16 cellular contexts compared by ENCODE assay signal in genomic region chr15:77018796-77019475, GRCh38. TPM values are rescaled to one million over a fixed set of nuclear protein-coding genes. Genes with fewer than 3 reads are reported as not detected.
DNase-seq lines count a peak whose midpoint lies in the region; ATAC-seq lines count a peak whose summit lies in the region.
"Had no signal": no experiment of that assay in that cellular context is flagged by ENCODE, and none has a peak within 500 bp of the region (broad histone marks: within the 10 kb centered on the region; RNA-seq: fewer than 3 reads in every experiment).

No MANE protein-coding gene starts in this region.

- no peak for DNase-seq in T-helper 1 cell
- peak in 1 of 5 donors; percentile 42 for DNase-seq in CD8-positive, alpha-beta memory T cell
- DNase-seq in activated naive CD4-positive, alpha-beta T cell treated with anti-CD3 and anti-CD28 coated beads, Interleukin-2, amount 50 U/mL, for 72 hours (ENCODE audit: low spot score in 2 of 2): no peak
- peak in 2 of 10 donors; percentile 2 to 60 for DNase-seq in naive thymus-derived CD8-positive, alpha-beta T cell
- no peak for DNase-seq in NCI-H2196 (lab: John Stamatoyannopoulos, UW; ENCODE audit: unreplicated experiment)
- no peak for DNase-seq in DMS53 (lab: John Stamatoyannopoulos, UW)
- no peak for DNase-seq in superior temporal gyrus (ENCODE audit: extremely low spot score)
- DNase-seq: EL, head of caudate nucleus, occipital lobe, sigmoid colon, SJCRH30 had no signal

- H3K9me3 ChIP-seq in CD8-positive, alpha-beta memory T cell (ENCODE audit: low read length): no peaks in the 10 kb centered on the region
- H3K9me3 ChIP-seq: sigmoid colon, SJCRH30, tibial artery had no signal

- H3K4me1 ChIP-seq in CD8-positive, alpha-beta memory T cell (ENCODE audit: insufficient read depth, low read length): peaks cover 100% of the 10 kb centered on the region
- H3K4me1 ChIP-seq: sigmoid colon had no signal

- H3K4me3 ChIP-seq in CD8-positive, alpha-beta memory T cell (ENCODE audit: low read length): no peak overlapping the region
- H3K4me3 ChIP-seq: sigmoid colon, SJCRH30, tibial artery had no signal

- no peaks in the 10 kb centered on the region for H3K27me3 Mint-ChIP-seq in T-helper 1 cell treated with Interleukin-12 subunit alpha and Interleukin-12 subunit beta and Interleukin-4 antibody, amounts not matched to agents 30 μg/mL and 1 μg/mL, for 36 hours (ENCODE audit: low read depth)
- peaks cover 0 to 2% of the 10 kb centered on the region in 2 donors for H3K27me3 Mint-ChIP-seq in CD8-positive, alpha-beta memory T cell
- H3K27me3 Mint-ChIP-seq in naive thymus-derived CD8-positive, alpha-beta T cell: no peaks in the 10 kb centered on the region

- no peak overlapping the region for H3K27ac ChIP-seq in CD8-positive, alpha-beta memory T cell (ENCODE audit: low read depth, low read length)
- H3K27ac ChIP-seq: 22Rv1, sigmoid colon, SJCRH30, tibial artery had no signal

- POLR2A ChIA-PET in CD8-positive, alpha-beta memory T cell (lab: Charles Lee): interaction anchor here (0.5 to 0.6 kb wide), 2 partner anchors 33 to 77 kb away, joined by 3 to 4 read pairs; no protein-coding TSS in a partner anchor
- POLR2A ChIA-PET in naive thymus-derived CD8-positive, alpha-beta T cell (lab: Charles Lee): interaction anchor here (1.2 to 6.7 kb wide), 3 partner anchors 12 to 24 kb away, joined by 4 to 72 read pairs (median 34); partner anchors contain the start of gene PSTPIP1

- no peaks in the 10 kb centered on the region for H3K27me3 ChIP-seq in CD8-positive, alpha-beta memory T cell (ENCODE audit: insufficient read depth, low read length, poor library complexity, severe bottlenecking)
- H3K27me3 ChIP-seq: sigmoid colon, SJCRH30 had no signal

- CTCF ChIA-PET in CD8-positive, alpha-beta memory T cell (lab: Charles Lee): interaction anchor here (1.2 to 3.7 kb wide), 5 partner anchors 23 to 46 kb away, joined by 3 to 17 read pairs (median 11); partner anchors contain the start of gene PSTPIP1

- H3K36me3 Mint-ChIP-seq in T-helper 1 cell treated with Interleukin-12 subunit alpha and Interleukin-12 subunit beta and Interleukin-4 antibody, amounts not matched to agents 30 μg/mL and 1 μg/mL, for 36 hours (ENCODE audit: low read depth): peaks cover 49% of the 10 kb centered on the region
- peaks cover 7 to 57% (median 12%) of the 10 kb centered on the region in 3 donors for H3K36me3 Mint-ChIP-seq in CD8-positive, alpha-beta memory T cell
- H3K36me3 Mint-ChIP-seq in activated naive CD4-positive, alpha-beta T cell treated with anti-CD3 and anti-CD28 coated beads, Interleukin-2, amount 50 U/mL, for 72 hours: peaks cover 5 to 29% of the 10 kb centered on the region in 2 donors
- H3K36me3 Mint-ChIP-seq in naive thymus-derived CD8-positive, alpha-beta T cell: peaks cover 0 to 21% (median 0%) of the 10 kb centered on the region in 3 donors

- no peaks in the 10 kb centered on the region for H3K9me3 Mint-ChIP-seq in T-helper 1 cell treated with Interleukin-12 subunit alpha and Interleukin-12 subunit beta and Interleukin-4 antibody, amounts not matched to agents 30 μg/mL and 1 μg/mL, for 36 hours
- H3K9me3 Mint-ChIP-seq in CD8-positive, alpha-beta memory T cell: no peaks in the 10 kb centered on the region
- H3K9me3 Mint-ChIP-seq in activated naive CD4-positive, alpha-beta T cell treated with anti-CD3 and anti-CD28 coated beads, Interleukin-2, amount 50 U/mL, for 72 hours: no peaks in the 10 kb centered on the region
- no peaks in the 10 kb centered on the region for H3K9me3 Mint-ChIP-seq in naive thymus-derived CD8-positive, alpha-beta T cell

- no peak for ATAC-seq in activated naive CD4-positive, alpha-beta T cell treated with anti-CD3 and anti-CD28 coated beads, Interleukin-2, amount 50 U/mL, for 72 hours
- ATAC-seq in naive thymus-derived CD8-positive, alpha-beta T cell: no peak

- peak overlapping the region; percentile 93 for H3K27ac Mint-ChIP-seq in T-helper 1 cell treated with Interleukin-12 subunit alpha and Interleukin-12 subunit beta and Interleukin-4 antibody, amounts not matched to agents 30 μg/mL and 1 μg/mL, for 36 hours
- H3K27ac Mint-ChIP-seq in CD8-positive, alpha-beta memory T cell: peak overlapping the region; percentile 82 to 100 (median 97)
- H3K27ac Mint-ChIP-seq in activated naive CD4-positive, alpha-beta T cell treated with anti-CD3 and anti-CD28 coated beads, Interleukin-2, amount 50 U/mL, for 72 hours: peak overlapping the region; percentile 80 to 93
- H3K27ac Mint-ChIP-seq in naive thymus-derived CD8-positive, alpha-beta T cell: peak overlapping the region; percentile 40 to 99 (median 90)

- peaks cover 82% of the 10 kb centered on the region for H3K4me1 Mint-ChIP-seq in T-helper 1 cell treated with Interleukin-12 subunit alpha and Interleukin-12 subunit beta and Interleukin-4 antibody, amounts not matched to agents 30 μg/mL and 1 μg/mL, for 36 hours (ENCODE audit: low read depth)
- H3K4me1 Mint-ChIP-seq in CD8-positive, alpha-beta memory T cell: peaks cover 94 to 100% (median 99%) of the 10 kb centered on the region in 3 donors
- peaks cover 46 to 99% (median 93%) of the 10 kb centered on the region in 4 donors for H3K4me1 Mint-ChIP-seq in naive thymus-derived CD8-positive, alpha-beta T cell

- no peak overlapping the region for H3K4me3 Mint-ChIP-seq in T-helper 1 cell treated with Interleukin-12 subunit alpha and Interleukin-12 subunit beta and Interleukin-4 antibody, amounts not matched to agents 30 μg/mL and 1 μg/mL, for 36 hours
- H3K4me3 Mint-ChIP-seq in CD8-positive, alpha-beta memory T cell: peak overlapping the region in 6 of 7 donors; percentile 15 to 70 (median 58)
- peak overlapping the region in 4 of 10 donors; percentile 18 to 61 (median 26) for H3K4me3 Mint-ChIP-seq in naive thymus-derived CD8-positive, alpha-beta T cell

- peaks cover 10% of the 10 kb centered on the region for H3K36me3 ChIP-seq in CD8-positive, alpha-beta memory T cell (ENCODE audit: insufficient read depth, low read length)
- H3K36me3 ChIP-seq: sigmoid colon, SJCRH30, tibial artery had no signal

RNA-seq across cellular contexts. Expression of gene PSTPIP1, which starts 24.0 kb away (rescaled TPM):
- total RNA-seq in CD8-positive, alpha-beta memory T cell: 100 to 1,000 TPM; 123 to 127 TPM
- 83.1 TPM for polyA plus RNA-seq in CD8-positive, alpha-beta memory T cell
- total RNA-seq in activated naive CD4-positive, alpha-beta T cell treated with anti-CD3 and anti-CD28 coated beads, Interleukin-2, amount 50 U/mL, for 72 hours: 100 to 1,000 TPM in 1 of 2 donors, 10 to 100 TPM in 1; 95.5 to 149 TPM
- 100 to 1,000 TPM; 118 to 124 TPM for total RNA-seq in naive thymus-derived CD8-positive, alpha-beta T cell
- 10 to 100 TPM; 34.0 to 50.6 (median 41.8) TPM for polyA plus RNA-seq in naive thymus-derived CD8-positive, alpha-beta T cell
- total RNA-seq: bronchial epithelial cell had no signal

RNA-seq across cellular contexts. Expression of gene TSPAN3, which starts 52.0 kb away (rescaled TPM):
- total RNA-seq in CD8-positive, alpha-beta memory T cell: 10 to 100 TPM; 59.3 to 60.5 TPM
- polyA plus RNA-seq in CD8-positive, alpha-beta memory T cell: 45.2 TPM
- 10 to 100 TPM in 1 of 2 donors, 1 to 10 TPM in 1; 6.9 to 27.1 TPM for total RNA-seq in activated naive CD4-positive, alpha-beta T cell treated with anti-CD3 and anti-CD28 coated beads, Interleukin-2, amount 50 U/mL, for 72 hours
- 10 to 100 TPM; 36.6 to 36.8 TPM for total RNA-seq in naive thymus-derived CD8-positive, alpha-beta T cell
- polyA plus RNA-seq in naive thymus-derived CD8-positive, alpha-beta T cell: 100 to 1,000 TPM in 2 of 3 donors, 10 to 100 TPM in 1; 87.9 to 120 (median 115) TPM
